8 cellular contexts compared by ENCODE assay signal in the genomic region with DNA sequence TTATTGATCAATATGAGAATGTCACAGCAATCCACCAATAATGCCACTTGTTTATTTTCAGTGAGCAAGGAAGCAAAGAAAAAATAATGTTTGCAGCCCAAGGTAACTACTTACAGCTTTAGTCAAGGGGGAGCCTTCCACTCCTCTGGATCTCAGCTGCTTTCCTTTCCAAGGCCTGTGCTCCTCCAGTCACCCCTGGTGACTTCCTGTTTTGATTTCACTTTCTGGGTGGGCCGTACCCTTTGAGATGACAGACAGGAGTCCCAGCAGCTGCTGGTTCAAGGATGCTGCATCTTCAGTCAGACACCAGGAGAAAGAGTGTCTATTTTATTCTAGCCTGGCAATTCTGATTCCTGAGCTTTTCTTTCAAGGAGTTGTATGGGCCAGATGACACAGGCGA. TPM values are rescaled to one million over a fixed set of nuclear protein-coding genes. Genes with fewer than 3 reads are reported as not detected.
DNase-seq lines count a peak whose midpoint lies in the region; ATAC-seq lines count a peak whose summit lies in the region.

No MANE protein-coding gene starts in this region.

- ATAC-seq in HG03342 (IDR thresholded peaks at IDR 0.05; ENCODE audit: unreplicated experiment) = peak; percentile 94
- ATAC-seq in left ventricle myocardium superior = peak; percentile 72
- ATAC-seq in stimulated activated naive CD8-positive, alpha-beta T cell treated with anti-CD3 and anti-CD28 coated beads, Interleukin-15, Interleukin-2, amounts not matched to agents 100 U/mL and 50 U/mL, for 24 hours = peak; percentile 91

- intact Hi-C loops in left ventricle myocardium superior (cut with micrococcal nuclease) = loop anchor here (10.0 kb wide), 1 partner anchor 98 kb away; no protein-coding TSS in a partner anchor

- DNase-seq in activated gamma-delta T cell treated with Interleukin-2 at 50 U/mL for 16 hours = peak; percentile 45
- DNase-seq in activated gamma-delta T cell (lab: John Stamatoyannopoulos, UW) = no peak
- DNase-seq in activated CD4-positive, CD25-positive, alpha-beta regulatory T cell (lab: John Stamatoyannopoulos, UW) = peak in 3 of 4 experiments; percentile 5 to 17 (median 16)
- DNase-seq in left ventricle myocardium superior = no peak
- peak; percentile 51 for DNase-seq in stimulated activated naive CD8-positive, alpha-beta T cell treated with anti-CD3 and anti-CD28 coated beads, Interleukin-15, Interleukin-2, amounts not matched to agents 100 U/mL and 50 U/mL, for 24 hours
- DNase-seq in cerebellar nuclear complex (lab: John Stamatoyannopoulos, UW) = no peak
- DNase-seq in SW480 (ENCODE audit: low spot score) = no peak

RNA-seq across cellular contexts. Expression of gene VNN2, which starts 5.6 kb away (rescaled TPM):
- total RNA-seq in left ventricle myocardium superior = 1.9 TPM

RNA-seq across cellular contexts. Expression of gene SLC18B1, which starts 35.2 kb away (rescaled TPM):
- 3.3 TPM for total RNA-seq in left ventricle myocardium superior

RNA-seq across cellular contexts. Expression of gene VNN1, which starts 49.4 kb away (rescaled TPM):
- 1.9 TPM for total RNA-seq in left ventricle myocardium superior

RNA-seq across cellular contexts. Expression of gene RPS12, which starts 51.1 kb away (rescaled TPM):
- 471 TPM for total RNA-seq in left ventricle myocardium superior

Comparison
In these comparisons a context has a peak if more than half of its experiments do, and no peak if none do; other contexts are left out.
1. DNase-seq: peak in activated gamma-delta T cell treated with Interleukin-2 at 50 U/mL for 16 hours (single experiment), activated CD4-positive, CD25-positive, alpha-beta regulatory T cell (3 of 4) and stimulated activated naive CD8-positive, alpha-beta T cell treated with anti-CD3 and anti-CD28 coated beads, Interleukin-15, Interleukin-2, amounts not matched to agents 100 U/mL and 50 U/mL, for 24 hours (single experiment); none in activated gamma-delta T cell (single experiment), left ventricle myocardium superior (single experiment), cerebellar nuclear complex (0 of 2) and SW480 (single experiment).
2. Peak in every context shown above with its lines, with median percentiles within 50 percentile points of each other: ATAC-seq.